Comparison of ENCODE assay signal across 8 cellular contexts in the genomic region with DNA sequence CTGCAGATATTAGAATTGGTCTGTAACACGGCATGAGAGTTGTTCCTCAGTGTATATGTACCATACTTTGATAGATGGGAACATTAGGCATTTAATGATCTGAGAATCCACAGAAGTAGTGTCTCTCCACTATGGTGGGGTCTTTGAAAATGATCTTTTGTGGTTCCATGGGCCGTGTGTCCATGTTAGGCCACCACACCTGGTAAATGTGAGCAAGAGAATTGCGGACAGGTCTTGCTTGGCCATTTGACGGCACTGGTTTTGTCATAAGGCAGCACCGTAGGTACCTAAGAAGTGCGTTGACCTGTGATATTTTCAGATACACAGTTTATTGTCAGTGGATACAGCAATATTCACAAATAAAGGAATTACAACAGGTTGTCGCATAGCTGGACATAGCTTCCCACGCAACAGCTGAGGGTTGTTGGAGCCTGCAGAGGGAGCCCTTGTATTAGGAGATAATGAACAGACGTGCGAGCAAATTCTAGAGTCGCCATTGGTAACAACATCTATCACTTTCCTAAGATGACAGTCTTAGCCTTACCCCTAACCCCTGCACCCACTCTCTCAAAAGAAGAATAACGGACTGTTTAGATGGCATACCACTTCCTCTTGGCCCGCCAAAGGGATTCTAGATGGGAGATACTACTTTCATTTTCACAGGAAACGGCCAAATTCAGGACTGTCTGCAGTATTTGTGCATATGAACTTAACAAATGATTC.
A peak's percentile ranks its signal among the peaks of the same experiment; 100 is the strongest.
DNase-seq lines count a peak whose midpoint lies in the region; ATAC-seq and TF ChIP-seq lines count a peak whose summit lies in the region.

No MANE protein-coding gene starts in this region.

- no peaks in the 10 kb centered on the region for H3K36me3 Mint-ChIP-seq in CD4-positive, CD25-positive, alpha-beta regulatory T cell
- no peaks in the 10 kb centered on the region for H3K36me3 Mint-ChIP-seq in endodermal cell (ENCODE audit: low read depth)
- no peaks in the 10 kb centered on the region for H3K36me3 Mint-ChIP-seq in stimulated activated naive B cell treated with anti-CD40 and anti-IgM and Interleukin-4, amounts not matched to agents 10 μg/mL and 1 μg/mL and 100 μg/mL, for 72 hours

- H3K27me3 ChIP-seq in CD4-positive, CD25-positive, alpha-beta regulatory T cell (ENCODE audit: control insufficient read depth, insufficient read depth, low read length): peaks cover 3% of the 10 kb centered on the region
- peaks cover 17% of the 10 kb centered on the region for H3K27me3 ChIP-seq in endodermal cell (ENCODE audit: control insufficient read depth, insufficient read depth, low read length, poor library complexity, severe bottlenecking)

- no peak overlapping the region for H3K9ac ChIP-seq in endodermal cell (ENCODE audit: extremely low read depth, low read length, poor library complexity, severe bottlenecking)

- H3K4me1 Mint-ChIP-seq in CD4-positive, CD25-positive, alpha-beta regulatory T cell: peaks cover 0 to 7% (median 7%) of the 10 kb centered on the region in 4 donors
- peaks cover 8% of the 10 kb centered on the region for H3K4me1 Mint-ChIP-seq in endodermal cell
- H3K4me1 Mint-ChIP-seq in stimulated activated naive B cell treated with anti-CD40 and anti-IgM and Interleukin-4, amounts not matched to agents 10 μg/mL and 1 μg/mL and 100 μg/mL, for 72 hours: peaks cover 0 to 2% of the 10 kb centered on the region in 2 donors

- 60 to 79% methylated on average over 7 to 14 of the region's 14 CpGs for WGBS in endodermal cell (ENCODE audit: insufficient coverage in 1 of 2, insufficient read length in 1 of 2), 2 experiments

- ATAC-seq in CD4-positive, CD25-positive, alpha-beta regulatory T cell (ENCODE audit: low read depth in 2 of 2): peak; percentile 50
- peak; percentile 78 for ATAC-seq in GM19372 (IDR thresholded peaks at IDR 0.05; ENCODE audit: low read depth, unreplicated experiment)
- peak; percentile 85 for ATAC-seq in HG03460 (IDR thresholded peaks at IDR 0.05; ENCODE audit: unreplicated experiment)
- peak; percentile 94 to 97 for ATAC-seq in stimulated activated naive B cell treated with anti-CD40 and anti-IgM and Interleukin-4, amounts not matched to agents 10 μg/mL and 1 μg/mL and 100 μg/mL, for 72 hours (replicated peaks)

- H3K27ac ChIP-seq in CD4-positive, CD25-positive, alpha-beta regulatory T cell (ENCODE audit: insufficient read depth, low read length, poor library complexity, severe bottlenecking): no peak overlapping the region
- no peak overlapping the region for H3K27ac ChIP-seq in endodermal cell (ENCODE audit: low read depth, low read length)

- peaks cover 8% of the 10 kb centered on the region for H3K4me1 ChIP-seq in CD4-positive, CD25-positive, alpha-beta regulatory T cell (ENCODE audit: control insufficient read depth, insufficient read depth, low read length, poor library complexity, severe bottlenecking)
- H3K4me1 ChIP-seq in endodermal cell (ENCODE audit: control insufficient read depth, insufficient read depth, low read length): peaks cover 3% of the 10 kb centered on the region

- no peaks in the 10 kb centered on the region for H3K9me3 Mint-ChIP-seq in CD4-positive, CD25-positive, alpha-beta regulatory T cell
- H3K9me3 Mint-ChIP-seq in endodermal cell: no peaks in the 10 kb centered on the region
- H3K9me3 Mint-ChIP-seq in stimulated activated naive B cell treated with anti-CD40 and anti-IgM and Interleukin-4, amounts not matched to agents 10 μg/mL and 1 μg/mL and 100 μg/mL, for 72 hours: no peaks in the 10 kb centered on the region

- H3K27me3 Mint-ChIP-seq in CD4-positive, CD25-positive, alpha-beta regulatory T cell: peaks cover 18% of the 10 kb centered on the region
- H3K27me3 Mint-ChIP-seq in endodermal cell (ENCODE audit: insufficient read depth): peaks cover 15% of the 10 kb centered on the region
- no peaks in the 10 kb centered on the region for H3K27me3 Mint-ChIP-seq in stimulated activated naive B cell treated with anti-CD40 and anti-IgM and Interleukin-4, amounts not matched to agents 10 μg/mL and 1 μg/mL and 100 μg/mL, for 72 hours

- peak overlapping the region; percentile 78 for H3K4me3 ChIP-seq in CD4-positive, CD25-positive, alpha-beta regulatory T cell (ENCODE audit: low read depth, low read length)
- H3K4me3 ChIP-seq in endodermal cell (ENCODE audit: low read length): no peak overlapping the region

- DNase-seq in CD4-positive, CD25-positive, alpha-beta regulatory T cell: peak in 2 of 3 donors; percentile 10 to 41
- DNase-seq in NCI-H446 treated with DMSO at 0.1 percent for 48 hours (lab: John Stamatoyannopoulos, UW): peak; percentile 42
- DNase-seq in activated CD4-positive, alpha-beta T cell treated with anti-CD3 and anti-CD28 coated beads, Interleukin-2, amount 50 U/mL, for 48 hours: peak; percentile 33 to 53
- DNase-seq in endodermal cell: peak; percentile 83
- DNase-seq in middle frontal gyrus (ENCODE audit: extremely low spot score, low spot score): peak; percentile 57
- peak; percentile 53 for DNase-seq in stimulated activated naive B cell treated with anti-CD40 and anti-IgM and Interleukin-4, amounts not matched to agents 10 μg/mL and 1 μg/mL and 100 μg/mL, for 72 hours

- H3K9me3 ChIP-seq in CD4-positive, CD25-positive, alpha-beta regulatory T cell (ENCODE audit: control insufficient read depth in 2 of 2, low read length in 2 of 2): no peaks in the 10 kb centered on the region
- H3K9me3 ChIP-seq in endodermal cell (ENCODE audit: control insufficient read depth, low read length): no peaks in the 10 kb centered on the region

- H3K4me3 Mint-ChIP-seq in CD4-positive, CD25-positive, alpha-beta regulatory T cell: peak overlapping the region in 3 of 4 donors; percentile 76 to 86 (median 81)
- H3K4me3 Mint-ChIP-seq in endodermal cell: no peak overlapping the region
- H3K4me3 Mint-ChIP-seq in stimulated activated naive B cell treated with anti-CD40 and anti-IgM and Interleukin-4, amounts not matched to agents 10 μg/mL and 1 μg/mL and 100 μg/mL, for 72 hours: peak overlapping the region; percentile 79

- peak; percentile 87 for TF ChIP-seq CTCF in endodermal cell (conservative IDR thresholded peaks at IDR 0.05)

- peak overlapping the region in 1 of 3 donors; percentile 6 for H3K27ac Mint-ChIP-seq in CD4-positive, CD25-positive, alpha-beta regulatory T cell
- no peak overlapping the region for H3K27ac Mint-ChIP-seq in endodermal cell
- H3K27ac Mint-ChIP-seq in stimulated activated naive B cell treated with anti-CD40 and anti-IgM and Interleukin-4, amounts not matched to agents 10 μg/mL and 1 μg/mL and 100 μg/mL, for 72 hours: peak overlapping the region; percentile 44

- no peaks in the 10 kb centered on the region for H3K36me3 ChIP-seq in CD4-positive, CD25-positive, alpha-beta regulatory T cell (ENCODE audit: control insufficient read depth, insufficient read depth, low read length)
- H3K36me3 ChIP-seq in endodermal cell (ENCODE audit: control insufficient read depth, insufficient read depth, low read length): no peaks in the 10 kb centered on the region

Comparison
In these comparisons a context has a peak if more than half of its experiments do, and no peak if none do; other contexts are left out.
1. DNase-seq: peak in every context shown above with its lines; median percentile 83 in endodermal cell; 57 in middle frontal gyrus; 53 in stimulated activated naive B cell treated with anti-CD40 and anti-IgM and Interleukin-4, amounts not matched to agents 10 μg/mL and 1 μg/mL and 100 μg/mL, for 72 hours; 43 in activated CD4-positive, alpha-beta T cell treated with anti-CD3 and anti-CD28 coated beads, Interleukin-2, amount 50 U/mL, for 48 hours; 42 in NCI-H446 treated with DMSO at 0.1 percent for 48 hours; 26 in CD4-positive, CD25-positive, alpha-beta regulatory T cell.